In the genomic region with DNA sequence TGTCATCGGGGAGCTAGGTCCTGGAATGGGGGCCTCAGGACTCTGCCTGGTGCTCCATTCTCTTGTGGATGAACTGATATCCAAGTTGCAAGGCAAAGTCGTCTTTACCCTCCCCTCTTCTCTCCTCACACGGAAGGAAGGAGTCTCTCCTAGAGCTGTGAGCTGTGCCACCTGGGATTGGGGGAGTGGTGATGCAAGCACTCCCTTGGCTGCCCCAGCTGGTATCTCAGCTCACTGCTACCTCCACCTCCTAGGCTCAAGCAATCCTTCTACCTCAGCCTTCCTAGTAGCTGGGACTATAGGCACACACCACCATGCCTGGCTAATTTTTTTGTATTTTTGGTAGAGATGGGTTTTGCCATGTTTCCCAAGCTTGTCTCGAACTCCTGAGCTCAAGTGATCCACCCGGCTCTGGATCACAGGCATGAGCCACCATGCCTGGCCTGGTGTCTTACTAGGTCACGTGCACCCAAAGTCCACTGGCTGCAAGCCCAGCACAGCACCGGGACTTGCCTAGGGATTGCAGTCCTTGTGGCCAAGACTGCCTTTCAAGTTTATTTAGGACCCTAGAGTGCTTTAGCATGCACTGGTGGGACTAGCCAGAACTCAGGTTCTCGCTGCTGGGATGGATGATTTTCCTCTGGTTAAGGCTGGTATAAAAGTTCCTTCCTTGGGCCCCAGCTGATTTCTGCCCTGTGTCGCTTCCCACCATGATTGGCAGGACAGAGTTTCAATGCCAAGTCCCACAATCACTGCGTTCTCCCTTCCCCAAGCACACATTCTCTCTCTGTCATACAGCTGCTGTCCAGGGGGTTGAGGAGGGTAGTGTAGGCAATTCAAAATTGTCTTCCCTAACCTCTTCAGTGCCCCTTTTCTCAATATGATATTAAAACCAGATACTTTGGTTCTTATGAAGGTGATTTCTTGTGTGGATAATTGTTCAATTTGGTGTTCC, we compare ENCODE assay signal across 25 cellular contexts. TPM values are rescaled to one million over a fixed set of nuclear protein-coding genes. Genes with fewer than 3 reads are reported as not detected.
A peak's percentile ranks its signal among the peaks of the same experiment; 100 is the strongest.
DNase-seq lines count a peak whose midpoint lies in the region; ATAC-seq and TF ChIP-seq lines count a peak whose summit lies in the region.
"Had no signal": no experiment of that assay in that cellular context is flagged by ENCODE, and none has a peak within 500 bp of the region (broad histone marks: within the 10 kb centered on the region; RNA-seq: fewer than 3 reads in every experiment).

No MANE protein-coding gene starts in this region.

- H3K4me3 Mint-ChIP-seq in stimulated activated naive CD8-positive, alpha-beta T cell treated with anti-CD3 and anti-CD28 coated beads, Interleukin-15, Interleukin-2, amounts not matched to agents 100 ng/mL and 50 ng/mL, for 24 hours: no peak overlapping the region
- H3K4me3 Mint-ChIP-seq: activated CD4-positive, alpha-beta memory T cell treated with anti-CD3 and anti-CD28 coated beads for 36 hours; activated naive CD8-positive, alpha-beta T cell; activated T-helper 1 cell treated with anti-CD3 and anti-CD28 coated beads, Interleukin-12 subunit alpha, Interleukin-12 subunit beta, Interleukin-2, Interleukin-4 antibody, amounts not matched to agents 30 ng/mL and 10 ng/mL and 1 ng/mL, durations not matched to agents 14 hours and 24 hours and 36 hours; central memory CD8-positive, alpha-beta T cell had no signal

- intact Hi-C loops in PC-9 (cut with micrococcal nuclease; ENCODE audit: unreplicated experiment): loop anchor here (10.0 kb wide), 2 partner anchors 654 to 1384 kb away; no protein-coding TSS in a partner anchor

- H3K4me1 ChIP-seq in neuronal stem cell (ENCODE audit: control insufficient read depth in 2 of 2, insufficient read depth in 1 of 2, low read depth in 1 of 2, low read length in 2 of 2) (no peaks in the 10 kb centered on the region), PC-9 (replicated peaks; ENCODE audit: insufficient read depth) (no peaks in the 10 kb centered on the region)
- H3K4me1 ChIP-seq: BLaER1, prostate gland, SJCRH30 had no signal

- no CpG with 5 or more reads among the region's 10 CpGs for WGBS in neuronal stem cell (ENCODE audit: extremely low coverage in 2 of 2, insufficient read length in 2 of 2, insufficient replicate concordance in 1 of 2), 2 donors

- H3K4me1 Mint-ChIP-seq in stimulated activated naive CD8-positive, alpha-beta T cell treated with anti-CD3 and anti-CD28 coated beads, Interleukin-15, Interleukin-2, amounts not matched to agents 100 ng/mL and 50 ng/mL, for 24 hours (ENCODE audit: low read depth): peaks cover 24% of the 10 kb centered on the region

- H3K4me3 ChIP-seq in fibroblast of mammary gland (ENCODE audit: control insufficient read depth, low read depth, low read length) (no peak overlapping the region), neuronal stem cell (ENCODE audit: low read length in 2 of 2) (no peak overlapping the region), PC-9 (no peak overlapping the region)
- H3K4me3 ChIP-seq: BLaER1, prostate gland, SJCRH30, tibial nerve had no signal

- H3K14ac ChIP-seq in neuronal stem cell (ENCODE audit: low read length): peak overlapping the region; percentile 58

- POLR2A ChIA-PET in PC-9 (lab: Charles Lee; ENCODE audit: unreplicated experiment): no interaction called here

- peaks cover 17% of the 10 kb centered on the region for H3K36me3 Mint-ChIP-seq in stimulated activated naive CD8-positive, alpha-beta T cell treated with anti-CD3 and anti-CD28 coated beads, Interleukin-15, Interleukin-2, amounts not matched to agents 100 ng/mL and 50 ng/mL, for 24 hours (ENCODE audit: low read depth)

- H3K9me3 Mint-ChIP-seq in stimulated activated naive CD8-positive, alpha-beta T cell treated with anti-CD3 and anti-CD28 coated beads, Interleukin-15, Interleukin-2, amounts not matched to agents 100 ng/mL and 50 ng/mL, for 24 hours: peaks cover 4% of the 10 kb centered on the region
- H3K9me3 Mint-ChIP-seq: activated CD4-positive, alpha-beta memory T cell treated with anti-CD3 and anti-CD28 coated beads for 36 hours; activated T-helper 1 cell treated with anti-CD3 and anti-CD28 coated beads, Interleukin-12 subunit alpha, Interleukin-12 subunit beta, Interleukin-2, Interleukin-4 antibody, amounts not matched to agents 30 ng/mL and 10 ng/mL and 1 ng/mL, durations not matched to agents 14 hours and 24 hours and 36 hours; central memory CD8-positive, alpha-beta T cell had no signal

- no peak overlapping the region for H4K91ac ChIP-seq in neuronal stem cell (ENCODE audit: low read depth, low read length, poor library complexity)

- H2BK5ac ChIP-seq in neuronal stem cell (ENCODE audit: low read length): no peak overlapping the region

- no peak overlapping the region for H2AK5ac ChIP-seq in neuronal stem cell (ENCODE audit: low read depth, low read length)

- no peak overlapping the region for H2AFZ ChIP-seq in neuronal stem cell (ENCODE audit: low read length)
- H2AFZ ChIP-seq in PC-9: no peak overlapping the region

- H3K27me3 ChIP-seq in neuronal stem cell (ENCODE audit: control insufficient read depth in 3 of 3, insufficient read depth in 3 of 3, low read depth in 1 of 3, low read length in 3 of 3) (no peaks in the 10 kb centered on the region), PC-9 (ENCODE audit: insufficient read depth, low read depth) (no peaks in the 10 kb centered on the region)
- H3K27me3 ChIP-seq: BLaER1, SJCRH30, tibial nerve had no signal

- peak overlapping the region; percentile 43 for H3K27ac Mint-ChIP-seq in stimulated activated naive CD8-positive, alpha-beta T cell treated with anti-CD3 and anti-CD28 coated beads, Interleukin-15, Interleukin-2, amounts not matched to agents 100 ng/mL and 50 ng/mL, for 24 hours
- H3K27ac Mint-ChIP-seq: activated CD4-positive, alpha-beta memory T cell treated with anti-CD3 and anti-CD28 coated beads for 36 hours; activated naive CD8-positive, alpha-beta T cell; activated T-helper 1 cell treated with anti-CD3 and anti-CD28 coated beads, Interleukin-12 subunit alpha, Interleukin-12 subunit beta, Interleukin-2, Interleukin-4 antibody, amounts not matched to agents 30 ng/mL and 10 ng/mL and 1 ng/mL, durations not matched to agents 14 hours and 24 hours and 36 hours had no signal

- H3K9me3 ChIP-seq in neuronal stem cell (replicated peaks in 1 of 2; ENCODE audit: control insufficient read depth in 2 of 2, insufficient read depth in 1 of 2, low read depth in 1 of 2, low read length in 2 of 2) (peaks cover 0 to 5% of the 10 kb centered on the region in 2 donors), PC-9 (ENCODE audit: insufficient read depth, low read depth) (no peaks in the 10 kb centered on the region)
- H3K9me3 ChIP-seq: prostate gland, SJCRH30, tibial nerve had no signal

- BruUV-seq in PC-9 (replicated peaks; lab: Mats Ljungman, UMichigan): no TSS peak

- no peak overlapping the region for H3K4ac ChIP-seq in neuronal stem cell (ENCODE audit: low read length)

- no peaks in the 10 kb centered on the region for H3K27me3 Mint-ChIP-seq in stimulated activated naive CD8-positive, alpha-beta T cell treated with anti-CD3 and anti-CD28 coated beads, Interleukin-15, Interleukin-2, amounts not matched to agents 100 ng/mL and 50 ng/mL, for 24 hours
- H3K27me3 Mint-ChIP-seq: activated CD4-positive, alpha-beta memory T cell treated with anti-CD3 and anti-CD28 coated beads for 36 hours; activated naive CD8-positive, alpha-beta T cell; central memory CD8-positive, alpha-beta T cell had no signal

- H2BK12ac ChIP-seq in neuronal stem cell (ENCODE audit: low read length): no peak overlapping the region

- H3K9me2 ChIP-seq in PC-9 (ENCODE audit: insufficient read depth): no peaks in the 10 kb centered on the region

- no peak overlapping the region for H4K8ac ChIP-seq in neuronal stem cell (ENCODE audit: low read depth, low read length)

- peaks cover 12% of the 10 kb centered on the region for H3K79me2 ChIP-seq in PC-9 (ENCODE audit: low read depth)

- no peak overlapping the region for H2BK15ac ChIP-seq in neuronal stem cell (ENCODE audit: low read length)

- no peak for DNase-seq in stimulated activated naive CD8-positive, alpha-beta T cell treated with anti-CD3 and anti-CD28 coated beads, Interleukin-15, Interleukin-2, amounts not matched to agents 100 U/mL and 50 U/mL, for 24 hours
- DNase-seq in fibroblast of mammary gland (ENCODE audit: low read depth) (peak; percentile 7), neuronal stem cell (ENCODE audit: low spot score) (no peak), GM20000 (ENCODE audit: low spot score) (no peak), PC-9 (no peak), DMS153 (lab: John Stamatoyannopoulos, UW) (no peak), GM19240 (ENCODE audit: insufficient read length, low spot score) (no peak)
- DNase-seq: ACHN; activated CD4-positive, alpha-beta memory T cell treated with anti-CD3 and anti-CD28 coated beads for 36 hours; activated CD8-positive, alpha-beta memory T cell treated with anti-CD3 and anti-CD28 coated beads, Interleukin-2, amount 50 U/mL, for 4 hours; HCEC 1CT; kidney glomerular epithelial cell; NCI-H1092 treated with DMSO at 0.1 percent for 48 hours; NCI-H187 treated with DMSO at 0.1 percent for 48 hours; NCI-H2171 treated with DMSO at 0.1 percent for 48 hours; NCI-H524 treated with DMSO at 0.1 percent for 48 hours; SJCRH30 had no signal

- H2BK120ac ChIP-seq in neuronal stem cell (ENCODE audit: low read depth, low read length): no peak overlapping the region

- H3K36me3 ChIP-seq in neuronal stem cell (replicated peaks in 1 of 2; ENCODE audit: control insufficient read depth in 2 of 2, insufficient read depth in 2 of 2, low read length in 2 of 2) (no peaks in the 10 kb centered on the region), PC-9 (ENCODE audit: low read depth) (no peaks in the 10 kb centered on the region)
- H3K36me3 ChIP-seq: prostate gland, SJCRH30 had no signal

- H3K79me1 ChIP-seq in neuronal stem cell (ENCODE audit: low read depth, low read length): peaks cover 4% of the 10 kb centered on the region

- peaks cover 15% of the 10 kb centered on the region for H4K20me1 ChIP-seq in PC-9 (ENCODE audit: insufficient read depth)

- no peak overlapping the region for H3K9ac ChIP-seq in neuronal stem cell (ENCODE audit: low read depth, low read length, poor library complexity)
- H3K9ac ChIP-seq: BLaER1 had no signal

- H3K18ac ChIP-seq in neuronal stem cell (ENCODE audit: low read length): peak overlapping the region; percentile 28

- no peak for ATAC-seq in stimulated activated naive CD8-positive, alpha-beta T cell treated with anti-CD3 and anti-CD28 coated beads, Interleukin-15, Interleukin-2, amounts not matched to agents 100 U/mL and 50 U/mL, for 24 hours
- ATAC-seq: activated CD4-positive, CD25-positive, alpha-beta regulatory T cell treated with anti-CD3 and anti-CD28 coated beads, Interleukin-2, amount 50 U/mL, for 24 hours had no signal

- no peak overlapping the region for H3K4me2 ChIP-seq in neuronal stem cell (ENCODE audit: insufficient read depth, low read length, poor library complexity, severe bottlenecking)
- H3K4me2 ChIP-seq in PC-9: no peak overlapping the region
- H3K4me2 ChIP-seq: BLaER1 had no signal

- H3F3A ChIP-seq in PC-9 (ENCODE audit: insufficient read depth, low read depth): no peaks in the 10 kb centered on the region; the same call in 1 of the 2 replicates

- TF ChIP-seq CTCF in fibroblast of mammary gland (conservative IDR thresholded peaks at IDR 0.05; ENCODE audit: control insufficient read depth, insufficient read depth, low read depth, low read length): no peak
- no peak for TF ChIP-seq CTCF in GM20000 (IDR thresholded peaks at IDR 0.05; ENCODE audit: extremely low read depth, missing control alignments)
- no peak for TF ChIP-seq CTCF in PC-9 (conservative IDR thresholded peaks at IDR 0.05)

- no peak overlapping the region for H3K27ac ChIP-seq in neuronal stem cell (replicated peaks; ENCODE audit: low read length)
- H3K27ac ChIP-seq in PC-9: no peak overlapping the region
- H3K27ac ChIP-seq: BLaER1, prostate gland, SJCRH30, tibial nerve had no signal

- no peak overlapping the region for H3K23ac ChIP-seq in neuronal stem cell (ENCODE audit: low read depth, low read length, poor library complexity)

- CTCF ChIA-PET in PC-9 (lab: Charles Lee): no interaction called here

RNA-seq across cellular contexts. Expression of gene SMAP1, which starts 33.5 kb away (rescaled TPM):
- polyA plus RNA-seq in neuronal stem cell (2013, experiment 1 of 2): 32.5 TPM
- 33.4 TPM for polyA plus RNA-seq in neuronal stem cell (2013, experiment 2 of 2)
- 20.6 and 29.3 TPM in 2 replicates for total RNA-seq in PC-9 (2021)
